1 cellular context compared by ENCODE assay signal in genomic region chr3:72722930-72723726, GRCh38.
TF ChIP-seq lines count a peak whose summit lies in the region.

No MANE protein-coding gene starts in this region.

TF ChIP-seq in HCT116, 20 proteins besides CTCF, POLR2A, EP300 and RAD21 (continued from another document):
- TF ChIP-seq ZBTB33 (IDR thresholded peaks at IDR 0.05; ENCODE audit: extremely low read depth, insufficient replicate concordance, low read length) (no peak), MAX (IDR thresholded peaks at IDR 0.05) (no peak)
